Comparison of ENCODE assay signal across 8 cellular contexts in the genomic region with DNA sequence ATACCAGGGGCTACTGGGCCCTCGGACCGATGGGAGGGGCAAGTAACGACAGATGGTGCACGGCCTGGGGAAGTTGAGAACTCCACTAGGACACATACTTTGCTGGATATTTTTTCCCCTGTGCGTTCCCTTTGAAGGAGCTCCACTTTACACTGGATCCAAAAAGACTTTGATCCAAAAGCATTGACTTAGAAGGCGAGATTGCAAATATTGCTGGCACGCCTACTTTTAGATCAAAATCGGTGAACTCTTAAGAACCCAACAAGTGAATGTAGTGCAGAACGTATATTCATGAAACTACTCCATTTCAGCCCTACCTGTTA. TPM values are rescaled to one million over a fixed set of nuclear protein-coding genes. Genes with fewer than 3 reads are reported as not detected.
A peak's percentile ranks its signal among the peaks of the same experiment; 100 is the strongest.
DNase-seq lines count a peak whose midpoint lies in the region; ATAC-seq and TF ChIP-seq lines count a peak whose summit lies in the region.

No MANE protein-coding gene starts in this region.

- H3K4me1 ChIP-seq in left ventricle myocardium inferior (peaks cover 49% of the 10 kb centered on the region), right lobe of liver (peaks cover 0 to 40% (median 11%) of the 10 kb centered on the region in 4 donors), uterus (no peaks in the 10 kb centered on the region)

- no peak for ATAC-seq in left cardiac atrium
- no peak for ATAC-seq in right lobe of liver
- no peak for ATAC-seq in HG03439 (IDR thresholded peaks at IDR 0.05; ENCODE audit: unreplicated experiment)

- peaks cover 6% of the 10 kb centered on the region for H3K27me3 Mint-ChIP-seq in activated naive CD8-positive, alpha-beta T cell treated with anti-CD3 and anti-CD28 coated beads for 36 hours

- peak overlapping the region; percentile 90 for H3K4me3 Mint-ChIP-seq in activated naive CD8-positive, alpha-beta T cell treated with anti-CD3 and anti-CD28 coated beads for 36 hours

- 16% methylated on average over 6 of the region's 9 CpGs for WGBS in right lobe of liver (ENCODE audit: insufficient coverage, low coverage, low lambda C conversion rate, missing lambda C conversion rate)

- H3K36me3 ChIP-seq in left ventricle myocardium inferior (no peaks in the 10 kb centered on the region), right lobe of liver (no peaks in the 10 kb centered on the region), uterus (no peaks in the 10 kb centered on the region)

- peaks cover 4% of the 10 kb centered on the region for H3K9me3 Mint-ChIP-seq in activated naive CD8-positive, alpha-beta T cell treated with anti-CD3 and anti-CD28 coated beads for 36 hours

- DNase-seq in left ventricle myocardium inferior (no peak), left cardiac atrium (no peak), right lobe of liver (no peak), uterus (no peak), NCI-H1436 treated with DMSO at 0.1 percent for 48 hours (lab: John Stamatoyannopoulos, UW) (no peak), SHP77 treated with DMSO at 0.1 percent for 48 hours (lab: John Stamatoyannopoulos, UW) (no peak)
- DNase-seq in activated naive CD8-positive, alpha-beta T cell treated with anti-CD3 and anti-CD28 coated beads for 36 hours: no peak

- H3K27me3 ChIP-seq in left ventricle myocardium inferior (ENCODE audit: low read depth): no peaks in the 10 kb centered on the region
- H3K27me3 ChIP-seq in right lobe of liver: no peaks in the 10 kb centered on the region
- H3K27me3 ChIP-seq in uterus: no peaks in the 10 kb centered on the region

- H3K36me3 Mint-ChIP-seq in activated naive CD8-positive, alpha-beta T cell treated with anti-CD3 and anti-CD28 coated beads for 36 hours: peaks cover 2% of the 10 kb centered on the region

- no peak for TF ChIP-seq POLR2A in right lobe of liver (IDR thresholded peaks at IDR 0.05)
- TF ChIP-seq POLR2A in uterus (IDR thresholded peaks at IDR 0.05): no peak

- no peak for TF ChIP-seq CTCF in left ventricle myocardium inferior (IDR thresholded peaks at IDR 0.05; ENCODE audit: borderline replicate concordance)
- TF ChIP-seq CTCF in right lobe of liver (IDR thresholded peaks at IDR 0.05): no peak
- TF ChIP-seq CTCF in uterus (IDR thresholded peaks at IDR 0.05): no peak

- peaks cover 34% of the 10 kb centered on the region for H3K4me1 Mint-ChIP-seq in activated naive CD8-positive, alpha-beta T cell treated with anti-CD3 and anti-CD28 coated beads for 36 hours

- H3K4me3 ChIP-seq in left ventricle myocardium inferior (peak overlapping the region; percentile 85), right lobe of liver (peak overlapping the region; percentile 89 to 98 (median 96)), uterus (peak overlapping the region; percentile 61 to 78)

- H3K27ac ChIP-seq in left ventricle myocardium inferior (replicated peaks) (peak overlapping the region; percentile 99), right lobe of liver (peak overlapping the region; percentile 60 to 99 (median 97)), uterus (peak overlapping the region; percentile 93 to 97)

- H3K9me3 ChIP-seq in left ventricle myocardium inferior (replicated peaks): no peaks in the 10 kb centered on the region
- H3K9me3 ChIP-seq in right lobe of liver: no peaks in the 10 kb centered on the region
- H3K9me3 ChIP-seq in uterus: no peaks in the 10 kb centered on the region

- intact Hi-C loops in left ventricle myocardium inferior (cut with micrococcal nuclease): no loop called here
- intact Hi-C loops in left cardiac atrium (cut with DNase I): no loop called here
- intact Hi-C loops in right lobe of liver (cut with DNase I): no loop called here
- intact Hi-C loops in uterus (cut with DNase I; ENCODE audit: low total_unique reads): no loop called here

- H3K27ac Mint-ChIP-seq in activated naive CD8-positive, alpha-beta T cell treated with anti-CD3 and anti-CD28 coated beads for 36 hours: peak overlapping the region; percentile 68

RNA-seq across cellular contexts. Expression of gene SLC25A13, which starts 0.4 kb away (rescaled TPM):
- total RNA-seq in left ventricle myocardium inferior (9.1 TPM), left cardiac atrium (10 to 100 TPM; 14.6 to 20.4 TPM), right lobe of liver (100 to 1,000 TPM in 2 of 6 experiments, 10 to 100 TPM in 4; 54.5 to 110 (median 83.0) TPM), uterus (10 to 100 TPM in 3 of 4 donors, 1 to 10 TPM in 1; 2.3 to 53.0 (median 39.3) TPM)
- 10 to 100 TPM; 12.6 to 14.5 TPM for total RNA-seq in activated naive CD8-positive, alpha-beta T cell treated with anti-CD3 and anti-CD28 coated beads for 36 hours
